ENCODE assay signal across 18 cellular contexts in genomic region chr1:163535401-163535800, GRCh38.
DNase-seq lines count a peak whose midpoint lies in the region; ATAC-seq, FAIRE-seq and TF ChIP-seq lines count a peak whose summit lies in the region.
"Had no signal": no experiment of that assay in that cellular context is flagged by ENCODE, and none has a peak within 500 bp of the region (broad histone marks: within the 10 kb centered on the region; RNA-seq: fewer than 3 reads in every experiment).

No MANE protein-coding gene starts in this region.

- TF ChIP-seq POLR2A in H1 (IDR thresholded peaks at IDR 0.05; ENCODE audit: control extremely low read depth in 1 of 2, low read depth in 2 of 2, low read length in 2 of 2): no peak

- FAIRE-seq in H1 (lab: Jason Lieb, UNC) (no peak), frontal cortex (lab: Jason Lieb, UNC) (no peak)
- FAIRE-seq: GM12891, GM18507 had no signal

- no peak overlapping the region for H3K18ac ChIP-seq in H1 (ENCODE audit: extremely low read depth, low read length)

- H4K20me1 ChIP-seq in H1 (replicated peaks in 1 of 2; ENCODE audit: control insufficient read depth in 1 of 2, insufficient read depth in 2 of 2, low read length in 2 of 2): no peaks in the 10 kb centered on the region
- H4K20me1 ChIP-seq: BLaER1 treated with 17β-estradiol and CSF1 and Interleukin-3, amounts not matched to agents 10 nM and 100 nM had no signal

- H4K91ac ChIP-seq in H1 (replicated peaks; ENCODE audit: insufficient read length, low read length): no peak overlapping the region

- no peak overlapping the region for H2AFZ ChIP-seq in H1 (ENCODE audit: low read length)

- CTCF ChIA-PET in A673 (lab: Charles Lee) (interaction anchor here (1.2 to 2.1 kb wide), 3 partner anchors 54 to 1538 kb away, joined by 6 to 9 read pairs (median 7); no protein-coding TSS in a partner anchor), H1 (lab: Charles Lee; ENCODE audit: partially characterized antibody) (interaction anchor here (0.8 to 5.2 kb wide), 22 partner anchors 11 to 1607 kb away, joined by 3 to 22 read pairs (median 3); no protein-coding TSS in a partner anchor)

- peak overlapping the region; percentile 50 for H2BK120ac ChIP-seq in H1 (replicated peaks; ENCODE audit: low read depth, low read length)

- peak overlapping the region; percentile 83; the same call in 1 of the 2 replicates for H2BK12ac ChIP-seq in H1 (ENCODE audit: low read depth, low read length)

- H3K79me2 ChIP-seq in H1 (ENCODE audit: control insufficient read depth in 1 of 2, insufficient read depth in 2 of 2, low read length in 2 of 2): no peaks in the 10 kb centered on the region

- no peak for DNase-seq in A673 (ENCODE audit: low spot score)
- DNase-seq in WERI-Rb-1: no peak
- no peak for DNase-seq in H1 (ENCODE audit: low read depth in 1 of 2, low spot score in 2 of 2)
- DNase-seq in GOT3 (lab: John Stamatoyannopoulos, UW): no peak
- DNase-seq in frontal cortex (ENCODE audit: low spot score in 2 of 2): no peak
- DNase-seq: AML-193; BE2C; CD4-positive, alpha-beta T cell; CD8-positive, alpha-beta memory T cell; DMS 273 treated with DMSO at 0.1 percent for 48 hours; DMS79; GDM1; H9 had no signal

- no peak overlapping the region for H3K4me3 Mint-ChIP-seq in stimulated activated memory B cell treated with anti-CD40 and anti-IgM and Interleukin-4, amounts not matched to agents 10 μg/mL and 1 μg/mL and 100 μg/mL, for 72 hours
- H3K4me3 Mint-ChIP-seq: CD4-positive, alpha-beta T cell; CD8-positive, alpha-beta memory T cell; H9 had no signal

- H2AK5ac ChIP-seq in H1 (ENCODE audit: low read depth, low read length): no peak overlapping the region

- peak overlapping the region; percentile 65 for H3K27ac ChIP-seq in A673 (ENCODE audit: low read depth, low read length, poor library complexity, severe bottlenecking)
- H3K27ac ChIP-seq in WERI-Rb-1: peak overlapping the region; percentile 76; the same call in 1 of the 2 replicates
- no peak overlapping the region for H3K27ac ChIP-seq in H1 (ENCODE audit: low read depth, low read length)

- no peak overlapping the region for H3K56ac ChIP-seq in H1 (replicated peaks; ENCODE audit: insufficient read length, low read depth, low read length)

- H3K4me3 ChIP-seq in A673 (ENCODE audit: low read depth, low read length, poor library complexity, severe bottlenecking) (no peak overlapping the region), WERI-Rb-1 (ENCODE audit: low read depth, low read length) (no peak overlapping the region), H1 (ENCODE audit: extremely low read depth in 1 of 4, insufficient read depth in 2 of 4, low read depth in 3 of 4, low read length in 4 of 4) (no peak overlapping the region)
- H3K4me3 ChIP-seq: BLaER1 treated with 17β-estradiol and CSF1 and Interleukin-3, amounts not matched to agents 10 nM and 100 nM had no signal

- no peak overlapping the region; the same call in 1 of the 2 replicates for H2BK5ac ChIP-seq in H1 (ENCODE audit: low read depth, low read length)

- no peaks in the 10 kb centered on the region for H3K27me3 ChIP-seq in A673 (replicated peaks; ENCODE audit: insufficient read depth, low read depth, low read length, poor library complexity)
- no peaks in the 10 kb centered on the region for H3K27me3 ChIP-seq in WERI-Rb-1 (ENCODE audit: insufficient read depth, low read depth, severe bottlenecking)
- no peaks in the 10 kb centered on the region for H3K27me3 ChIP-seq in H1 (replicated peaks in 1 of 4; ENCODE audit: control insufficient read depth in 3 of 4, extremely low read depth in 1 of 4, insufficient read depth in 3 of 4, low read length in 3 of 4)
- H3K27me3 ChIP-seq: BLaER1 treated with 17β-estradiol and CSF1 and Interleukin-3, amounts not matched to agents 10 nM and 100 nM had no signal

- H3K23me2 ChIP-seq in H1 (ENCODE audit: low read depth, low read length): no peaks in the 10 kb centered on the region

- no peak for TF ChIP-seq EP300 in H1 (IDR thresholded peaks at IDR 0.05; ENCODE audit: borderline replicate concordance in 1 of 2, low read depth in 2 of 2, low read length in 2 of 2)

- WGBS in H1 (ENCODE audit: extremely low coverage in 1 of 2, insufficient coverage in 1 of 2, insufficient read length in 1 of 2, insufficient replicate concordance in 2 of 2, low coverage in 1 of 2, low lambda C conversion rate in 2 of 2, missing lambda C conversion rate in 1 of 2), 2 experiments: 73% methylated on average over 5 of the region's 5 CpGs; no CpG with 5 or more reads in 1 of the 2 experiments

- no peak overlapping the region for H3K14ac ChIP-seq in H1 (ENCODE audit: insufficient read length)

- H3K4me2 ChIP-seq in H1 (ENCODE audit: insufficient read depth in 1 of 2, low read depth in 2 of 2, low read length in 2 of 2): no peak overlapping the region

- H2BK20ac ChIP-seq in H1 (ENCODE audit: low read length): no peak overlapping the region

- H2BK15ac ChIP-seq in H1 (ENCODE audit: low read length): no peak overlapping the region; the same call in 1 of the 2 replicates

- H3K36me3 ChIP-seq in A673 (ENCODE audit: insufficient read depth, low read length, poor library complexity, severe bottlenecking) (no peaks in the 10 kb centered on the region), WERI-Rb-1 (no peaks in the 10 kb centered on the region), H1 (ENCODE audit: control insufficient read depth in 2 of 4, insufficient read depth in 4 of 4, low read length in 3 of 4) (no peaks in the 10 kb centered on the region)
- H3K36me3 ChIP-seq: BE2C; BLaER1 treated with 17β-estradiol and CSF1 and Interleukin-3, amounts not matched to agents 10 nM and 100 nM had no signal

- ATAC-seq in stimulated activated memory B cell treated with anti-CD40 and anti-IgM and Interleukin-4, amounts not matched to agents 10 μg/mL and 1 μg/mL and 100 μg/mL, for 72 hours: no peak

- no peak overlapping the region for H4K8ac ChIP-seq in H1 (ENCODE audit: extremely low read depth, insufficient read depth, low read length)

- no peak overlapping the region for H3K9ac ChIP-seq in H1 (replicated peaks in 1 of 4; ENCODE audit: extremely low read depth in 1 of 4, low read depth in 3 of 4, low read length in 3 of 4)
- H3K9ac ChIP-seq: BLaER1 treated with 17β-estradiol and CSF1 and Interleukin-3, amounts not matched to agents 10 nM and 100 nM had no signal

- H3K9me3 Mint-ChIP-seq in stimulated activated memory B cell treated with anti-CD40 and anti-IgM and Interleukin-4, amounts not matched to agents 10 μg/mL and 1 μg/mL and 100 μg/mL, for 72 hours: peaks cover under 1% of the 10 kb centered on the region
- H3K9me3 Mint-ChIP-seq: CD14-positive monocyte; CD4-positive, alpha-beta T cell; H9 had no signal

- H3K4me1 ChIP-seq in A673 (ENCODE audit: insufficient read depth, low read length, poor library complexity, severe bottlenecking) (peaks cover 47% of the 10 kb centered on the region), H1 (replicated peaks in 1 of 4; ENCODE audit: control insufficient read depth in 3 of 4, insufficient read depth in 4 of 4, low read length in 3 of 4) (peaks cover 0 to 9% (median 1%) of the 10 kb centered on the region in 4 experiments; a peak in 1 of 7 replicates)
- H3K4me1 ChIP-seq: BE2C had no signal

- no peak overlapping the region for H3K23ac ChIP-seq in H1 (ENCODE audit: insufficient read length)

- BruUV-seq in A673 (replicated peaks; lab: Mats Ljungman, UMichigan): no TSS peak

- H3K27me3 Mint-ChIP-seq in stimulated activated memory B cell treated with anti-CD40 and anti-IgM and Interleukin-4, amounts not matched to agents 10 μg/mL and 1 μg/mL and 100 μg/mL, for 72 hours: no peaks in the 10 kb centered on the region
- H3K27me3 Mint-ChIP-seq: CD4-positive, alpha-beta T cell had no signal

- H3K4ac ChIP-seq in H1 (replicated peaks; ENCODE audit: insufficient read length, low read depth, low read length): no peak overlapping the region

- H3K27ac Mint-ChIP-seq in stimulated activated memory B cell treated with anti-CD40 and anti-IgM and Interleukin-4, amounts not matched to agents 10 μg/mL and 1 μg/mL and 100 μg/mL, for 72 hours: no peak overlapping the region
- H3K27ac Mint-ChIP-seq: CD14-positive monocyte; CD4-positive, alpha-beta T cell; CD8-positive, alpha-beta memory T cell; H9 had no signal

- intact Hi-C loops in A673 (cut with micrococcal nuclease; ENCODE audit: unreplicated experiment): loop anchor here (5.0 to 10.0 kb wide), 5 partner anchors 169 to 1537 kb away; no protein-coding TSS in a partner anchor

- no peaks in the 10 kb centered on the region for H3K36me3 Mint-ChIP-seq in stimulated activated memory B cell treated with anti-CD40 and anti-IgM and Interleukin-4, amounts not matched to agents 10 μg/mL and 1 μg/mL and 100 μg/mL, for 72 hours
- H3K36me3 Mint-ChIP-seq: CD14-positive monocyte; CD8-positive, alpha-beta memory T cell had no signal

- POLR2A ChIA-PET in A673 (lab: Charles Lee; ENCODE audit: low non-redundant PET): no interaction called here
- POLR2A ChIA-PET in H1 (lab: Charles Lee; ENCODE audit: partially characterized antibody): no interaction called here

- TF ChIP-seq CTCF in A673 (conservative IDR thresholded peaks at IDR 0.05; ENCODE audit: low read depth, low read length) (no peak), WERI-Rb-1 (IDR thresholded peaks at IDR 0.05; ENCODE audit: low read depth, low read length) (no peak), H1 (IDR thresholded peaks at IDR 0.05; ENCODE audit: control extremely low read depth in 1 of 3, insufficient read depth in 1 of 3, low read depth in 1 of 3, low read length in 3 of 3) (no peak)

- TF ChIP-seq RAD21 in H1 (IDR thresholded peaks at IDR 0.05 in 1 of 2, conservative IDR thresholded peaks at IDR 0.05 in 1 of 2; ENCODE audit: low read depth in 2 of 2, low read length in 2 of 2): no peak

- H3K9me3 ChIP-seq in A673 (ENCODE audit: low read depth, low read length, poor library complexity, severe bottlenecking): no peaks in the 10 kb centered on the region
- peaks cover 3% of the 10 kb centered on the region for H3K9me3 ChIP-seq in WERI-Rb-1 (ENCODE audit: severe bottlenecking)
- no peaks in the 10 kb centered on the region for H3K9me3 ChIP-seq in H1 (ENCODE audit: insufficient read depth in 2 of 2, low read depth in 1 of 2, low read length in 1 of 2)
- H3K9me3 ChIP-seq: BE2C; BLaER1 treated with 17β-estradiol and CSF1 and Interleukin-3, amounts not matched to agents 10 nM and 100 nM had no signal

- no peaks in the 10 kb centered on the region for H3K79me1 ChIP-seq in H1 (ENCODE audit: low read depth, low read length)

- H3K4me1 Mint-ChIP-seq in stimulated activated memory B cell treated with anti-CD40 and anti-IgM and Interleukin-4, amounts not matched to agents 10 μg/mL and 1 μg/mL and 100 μg/mL, for 72 hours: no peaks in the 10 kb centered on the region
- H3K4me1 Mint-ChIP-seq: CD8-positive, alpha-beta memory T cell had no signal

- H4K5ac ChIP-seq in H1 (ENCODE audit: insufficient read length, low read depth, low read length): no peak overlapping the region

TF ChIP-seq in H1, 55 proteins besides CTCF, POLR2A, EP300 and RAD21:
- no peak for TF ChIP-seq EGR1 (IDR thresholded peaks at IDR 0.05; ENCODE audit: borderline replicate concordance, low read depth, low read length)
- TF ChIP-seq MAFK (IDR thresholded peaks at IDR 0.05; ENCODE audit: low read depth, low read length): peak; percentile 63; the same call in 1 of the 2 replicates
TF ChIP-seq in H1: peak in this region for 1.
